In genomic region chrX:15465896-15466651, GRCh38 we compare ENCODE assay signal across 12 cellular contexts. TPM values are rescaled to one million over a fixed set of nuclear protein-coding genes. Genes with fewer than 3 reads are reported as not detected.
DNase-seq lines count a peak whose midpoint lies in the region; ATAC-seq and TF ChIP-seq lines count a peak whose summit lies in the region.
"Had no signal": no experiment of that assay in that cellular context is flagged by ENCODE, and none has a peak within 500 bp of the region (broad histone marks: within the 10 kb centered on the region; RNA-seq: fewer than 3 reads in every experiment).

No MANE protein-coding gene starts in this region.

- DNase-seq in BJ (ENCODE audit: low read depth) (no peak), GM12865 (ENCODE audit: low read depth) (peak; percentile 3), WTC11 (ENCODE audit: low spot score) (peak; percentile 60), right cardiac atrium (no peak), Peyer's patch (no peak), lower leg skin (ENCODE audit: low spot score in 2 of 2) (no peak), NCI-H2196 treated with DMSO at 0.1 percent for 48 hours (lab: John Stamatoyannopoulos, UW; ENCODE audit: unreplicated experiment) (no peak)
- DNase-seq: naive thymus-derived CD4-positive, alpha-beta T cell; NCI-H2107 had no signal

- H3K4me3 ChIP-seq in BJ (ENCODE audit: low read depth, low read length), result no peak overlapping the region
- H3K4me3 ChIP-seq in GM12865 (ENCODE audit: low read depth, low read length), result no peak overlapping the region
- no peak overlapping the region for H3K4me3 ChIP-seq in right cardiac atrium (ENCODE audit: low read length)
- H3K4me3 ChIP-seq in Peyer's patch, result no peak overlapping the region
- H3K4me3 ChIP-seq in lower leg skin (ENCODE audit: low read depth, poor library complexity, severe bottlenecking), result no peak overlapping the region
- H3K4me3 ChIP-seq: SJSA1 had no signal

- H3K36me3 ChIP-seq in BJ (ENCODE audit: control insufficient read depth, insufficient read depth, low read length) (no peaks in the 10 kb centered on the region), Peyer's patch (no peaks in the 10 kb centered on the region)
- H3K36me3 ChIP-seq: SJSA1 had no signal

- CTCF ChIA-PET in BJ (lab: Yijun Ruan, JAX) (interaction anchor here (1.0 to 7.9 kb wide), 2 partner anchors 116 to 166 kb away, joined by 4 to 172 read pairs; no protein-coding TSS in a partner anchor), WTC11 (lab: Charles Lee) (interaction anchor here (0.7 to 4.4 kb wide), 11 partner anchors 12 to 121 kb away, joined by 3 to 48 read pairs (median 3); partner anchors contain the start of gene VEGFD)

- no peak overlapping the region for H3K27ac Mint-ChIP-seq in WTC11
- H3K27ac Mint-ChIP-seq: naive thymus-derived CD4-positive, alpha-beta T cell had no signal

- H3K9me3 ChIP-seq in right cardiac atrium (ENCODE audit: control insufficient read depth, low read length) (no peaks in the 10 kb centered on the region), Peyer's patch (no peaks in the 10 kb centered on the region)
- H3K9me3 ChIP-seq: SJSA1 had no signal

- POLR2A ChIA-PET in BJ (lab: Charles Lee), result no interaction called here
- POLR2A ChIA-PET in WTC11 (lab: Charles Lee), result no interaction called here

- H3K4me3 Mint-ChIP-seq in WTC11, result no peak overlapping the region
- H3K4me3 Mint-ChIP-seq: naive thymus-derived CD4-positive, alpha-beta T cell had no signal

- H3K4me1 ChIP-seq in right cardiac atrium (ENCODE audit: control insufficient read depth, insufficient read depth, low read length), result peaks cover 2% of the 10 kb centered on the region
- no peaks in the 10 kb centered on the region for H3K4me1 ChIP-seq in Peyer's patch
- H3K4me1 ChIP-seq: SJSA1 had no signal

- no peaks in the 10 kb centered on the region for H3K36me3 Mint-ChIP-seq in WTC11
- H3K36me3 Mint-ChIP-seq: naive thymus-derived CD4-positive, alpha-beta T cell had no signal

- H3K27me3 ChIP-seq in BJ (ENCODE audit: control insufficient read depth, insufficient read depth, low read length) (no peaks in the 10 kb centered on the region), right cardiac atrium (ENCODE audit: control insufficient read depth, insufficient read depth) (no peaks in the 10 kb centered on the region), Peyer's patch (no peaks in the 10 kb centered on the region)
- H3K27me3 ChIP-seq: SJSA1 had no signal

- TF ChIP-seq CTCF in BJ (IDR thresholded peaks at IDR 0.05; ENCODE audit: insufficient read depth, low read depth, low read length) (0 out of 2 replicates have a peak, but pooled peaks have one; percentile 19), GM12865 (IDR thresholded peaks at IDR 0.05; ENCODE audit: insufficient read depth, low read depth, low read length, missing control alignments) (no peak), WTC11 (IDR thresholded peaks at IDR 0.05) (no peak), Peyer's patch (IDR thresholded peaks at IDR 0.05) (no peak), lower leg skin (IDR thresholded peaks at IDR 0.05) (no peak)

- TF ChIP-seq POLR2A in Peyer's patch (IDR thresholded peaks at IDR 0.05), result no peak
- TF ChIP-seq POLR2A in lower leg skin (IDR thresholded peaks at IDR 0.05), result no peak

- H3K9me3 Mint-ChIP-seq in WTC11, result no peaks in the 10 kb centered on the region
- H3K9me3 Mint-ChIP-seq: naive thymus-derived CD4-positive, alpha-beta T cell had no signal

- H3K4me1 Mint-ChIP-seq in WTC11, result peaks cover 19% of the 10 kb centered on the region

- peak; percentile 85 for ATAC-seq in WTC11
- ATAC-seq in right cardiac atrium, result no peak
- ATAC-seq in HG03175 (IDR thresholded peaks at IDR 0.05; ENCODE audit: unreplicated experiment), result no peak
- ATAC-seq: naive thymus-derived CD4-positive, alpha-beta T cell had no signal

- H3K27ac ChIP-seq in right cardiac atrium (ENCODE audit: low read length) (peak overlapping the region; percentile 45), Peyer's patch (no peak overlapping the region)
- H3K27ac ChIP-seq: SJSA1 had no signal

- H3K27me3 Mint-ChIP-seq in WTC11 (ENCODE audit: low read depth), result no peaks in the 10 kb centered on the region

- intact Hi-C loops in right cardiac atrium (cut with DNase I) (loop anchor here in 3 of 4 donors (5.0 to 10.0 kb wide), 3 partner anchors 111 to 121 kb away; no protein-coding TSS in a partner anchor), lower leg skin (cut with DNase I; ENCODE audit: low total_unique reads) (no loop called here)

- 82% methylated on average over 9 of the region's 9 CpGs for whole genome bisulfite sequencing in right cardiac atrium
- 69 to 89% methylated on average over 9 of the region's 9 CpGs for WGBS in lower leg skin, 2 donors

TF ChIP-seq in WTC11, 78 proteins besides CTCF, POLR2A, EP300 and RAD21 (continues in another document):
- TF ChIP-seq GABPB1 (CRISPR knock-in tag; IDR thresholded peaks at IDR 0.05) (no peak), OVOL2 (CRISPR knock-in tag; IDR thresholded peaks at IDR 0.05; ENCODE audit: borderline replicate concordance) (no peak), CDX4 (CRISPR knock-in tag; IDR thresholded peaks at IDR 0.05; ENCODE audit: borderline replicate concordance) (no peak), ESRRA (CRISPR knock-in tag; IDR thresholded peaks at IDR 0.05; ENCODE audit: borderline replicate concordance) (no peak), E2F5 (CRISPR knock-in tag; IDR thresholded peaks at IDR 0.05) (no peak), USF1 (CRISPR knock-in tag; IDR thresholded peaks at IDR 0.05) (no peak), ZNF317 (CRISPR knock-in tag; IDR thresholded peaks at IDR 0.05; ENCODE audit: borderline replicate concordance, low read depth) (no peak), ZNF416 (CRISPR knock-in tag; IDR thresholded peaks at IDR 0.05) (no peak), NR1H2 (CRISPR knock-in tag; IDR thresholded peaks at IDR 0.05) (no peak), IRF1 (CRISPR knock-in tag; IDR thresholded peaks at IDR 0.05) (no peak), STAT6 (CRISPR knock-in tag; conservative IDR thresholded peaks at IDR 0.05; ENCODE audit: low read depth) (no peak)

RNA-seq across cellular contexts. Expression of gene PIR, which starts 27.1 kb away (rescaled TPM):
- polyA plus RNA-seq in BJ (2011; rRNA removed) (11.7 and 16.8 TPM in 2 replicates), right cardiac atrium (15.9 TPM)
- polyA minus RNA-seq in BJ (2011; rRNA and poly(A)+ RNA removed), result 2.2 and 2.8 TPM in 2 replicates
- total RNA-seq in WTC11 (2021) (17.1 to 21.0 TPM (median 19.9 TPM) in 3 replicates), right cardiac atrium (10 to 100 TPM; 13.4 to 18.7 (median 14.7) TPM), Peyer's patch (10 to 100 TPM in 2 of 4 donors, 1 to 10 TPM in 2; 5.7 to 23.1 (median 15.8) TPM), lower leg skin (10 to 100 TPM in 3 of 4 donors, 1 to 10 TPM in 1; 6.3 to 18.0 (median 12.1) TPM)
- polyA plus RNA-seq: naive thymus-derived CD4-positive, alpha-beta T cell had no signal

RNA-seq across cellular contexts. Expression of gene BMX, which starts 34.5 kb away (rescaled TPM):
- polyA plus RNA-seq in BJ (2011; rRNA removed) (not detected in 2 replicates), right cardiac atrium (4.7 TPM)
- not detected in 2 replicates for polyA minus RNA-seq in BJ (2011; rRNA and poly(A)+ RNA removed)
- total RNA-seq in WTC11 (2021) (not detected in 3 replicates), right cardiac atrium (10 to 100 TPM in 2 of 4 donors, 1 to 10 TPM in 2; 5.9 to 16.3 (median 9.5) TPM), Peyer's patch (1 to 10 TPM; 2.5 to 5.8 (median 4.0) TPM), lower leg skin (1 to 10 TPM in 3 of 4 donors, under 1 TPM in 1; 0.38 to 2.8 (median 1.9) TPM)
- total RNA-seq: bronchial epithelial cell; naive thymus-derived CD4-positive, alpha-beta T cell; SJSA1 had no signal
- polyA plus RNA-seq: naive thymus-derived CD4-positive, alpha-beta T cell had no signal

Comparison
In these comparisons a context has a peak if more than half of its experiments do, and no peak if none do; other contexts are left out.
1. DNase-seq: peak in GM12865 (single experiment) and WTC11 (single experiment); none in BJ (single experiment), right cardiac atrium (0 of 3), Peyer's patch (0 of 3), lower leg skin (0 of 2) and NCI-H2196 treated with DMSO at 0.1 percent for 48 hours (single experiment).